10 cellular contexts compared by ENCODE assay signal in the genomic region with DNA sequence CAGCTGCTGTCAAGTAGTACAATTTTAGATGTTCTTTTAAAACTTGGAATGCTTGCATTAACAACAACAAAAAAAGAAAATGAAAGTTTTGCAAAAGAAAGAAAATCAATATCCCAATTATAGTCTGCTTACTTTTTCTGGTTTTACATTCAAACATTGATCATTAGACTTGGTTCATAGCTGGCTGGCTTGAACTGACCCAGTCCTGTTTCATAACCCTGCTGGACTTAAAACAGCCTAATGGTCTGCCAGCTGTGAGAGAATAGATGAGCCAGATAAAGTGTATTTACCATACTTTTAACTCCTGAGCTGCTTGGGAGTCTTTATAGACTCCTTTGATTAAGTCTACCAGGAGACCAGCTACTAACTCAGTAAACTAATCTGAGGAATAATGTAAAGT. TPM values are rescaled to one million over a fixed set of nuclear protein-coding genes. Genes with fewer than 3 reads are reported as not detected.
DNase-seq lines count a peak whose midpoint lies in the region; ATAC-seq, FAIRE-seq and TF ChIP-seq lines count a peak whose summit lies in the region.
"Had no signal": no experiment of that assay in that cellular context is flagged by ENCODE, and none has a peak within 500 bp of the region (broad histone marks: within the 10 kb centered on the region; RNA-seq: fewer than 3 reads in every experiment).

No MANE protein-coding gene starts in this region.

- in situ Hi-C loops in GM23248 (cut with MboI) (no loop called here), HepG2 (cut with HindIII; ENCODE audit: extremely low pct_ligation_motif_present, low pct_unique_long_range_greater_than_20kb) (no loop called here)

- no peak overlapping the region for H3K27ac ChIP-seq in A549
- peak overlapping the region; percentile 68 for H3K27ac ChIP-seq in GM23248
- peak overlapping the region; percentile 21 for H3K27ac ChIP-seq in HepG2 (ENCODE audit: extremely low read length, insufficient read depth, low read length)

- TF ChIP-seq EP300 in A549 (IDR thresholded peaks at IDR 0.05) (no peak), HepG2 (IDR thresholded peaks at IDR 0.05; ENCODE audit: low read depth in 2 of 2, low read length in 2 of 2) (peak in 1 of 2 experiments; percentile 40; a peak in 1 of 4 replicates), HepG2 (CRISPR knock-in tag; IDR thresholded peaks at IDR 0.05; ENCODE audit: borderline replicate concordance) (no peak)

- peaks cover 24% of the 10 kb centered on the region for H3F3A ChIP-seq in GM23248 (ENCODE audit: insufficient read depth)

- FAIRE-seq in A549 (lab: Jason Lieb, UNC) (no peak), HepG2 (lab: Jason Lieb, UNC) (peak; percentile 88)

- TF ChIP-seq RAD21 in A549 (conservative IDR thresholded peaks at IDR 0.05 in 1 of 2, IDR thresholded peaks at IDR 0.05 in 1 of 2) (no peak), HepG2 (CRISPR knock-in tag; IDR thresholded peaks at IDR 0.05) (no peak)

- CTCF ChIA-PET in A549 (lab: Yijun Ruan, JAX) (interaction anchor here (1.1 to 2.2 kb wide), 3 partner anchors 26 to 266 kb away, joined by 3 to 10 read pairs (median 3); no protein-coding TSS in a partner anchor), HepG2 (lab: Yijun Ruan, JAX; ENCODE audit: low intra/inter-chr PET ratio, low total read pairs) (no interaction called here)

- no peaks in the 10 kb centered on the region for H3K27me3 Mint-ChIP-seq in activated T-helper 17 cell treated with anti-CD3 and anti-CD28 coated beads, Interleukin-2, amount 50 U/mL, for 72 hours

- peaks cover 2% of the 10 kb centered on the region for H3K9me3 Mint-ChIP-seq in activated T-helper 17 cell treated with anti-CD3 and anti-CD28 coated beads, Interleukin-2, amount 50 U/mL, for 72 hours

- TF ChIP-seq CTCF in A549 (IDR thresholded peaks at IDR 0.05): no peak
- TF ChIP-seq CTCF in HepG2 (CRISPR knock-in tag; IDR thresholded peaks at IDR 0.05): no peak

- intact Hi-C loops in HepG2 (cut with micrococcal nuclease; ENCODE audit: unreplicated experiment): no loop called here

- H3K27me3 ChIP-seq in GM23248 (replicated peaks; ENCODE audit: insufficient read depth) (no peaks in the 10 kb centered on the region), HepG2 (ENCODE audit: control insufficient read depth in 1 of 2, insufficient read depth in 2 of 2, low read length in 2 of 2) (no peaks in the 10 kb centered on the region)

- H3K79me2 ChIP-seq in GM23248 (ENCODE audit: insufficient read depth): peaks cover 100% of the 10 kb centered on the region
- peaks cover 76% of the 10 kb centered on the region for H3K79me2 ChIP-seq in HepG2 (ENCODE audit: insufficient read depth, low read length)

- H2AFZ ChIP-seq in GM23248: no peak overlapping the region
- no peak overlapping the region for H2AFZ ChIP-seq in HepG2 (ENCODE audit: low read length)

- DNase-seq in A549 (ENCODE audit: low read depth in 1 of 2, low spot score in 1 of 2) (no peak), GM23248 (peak; percentile 54), HepG2 (ENCODE audit: low spot score) (peak; percentile 64)
- DNase-seq in stimulated activated CD4-positive, alpha-beta T cell treated with anti-CD3 and anti-CD28 coated beads, Interleukin-2, amount 100 ng/mL, for 24 hours: no peak
- DNase-seq: mucosa of descending colon, NCI-H1105 had no signal

- no peak overlapping the region for H3K4me3 ChIP-seq in A549
- peak overlapping the region; percentile 78; the same call in 1 of the 2 replicates for H3K4me3 ChIP-seq in GM23248
- no peak overlapping the region for H3K4me3 ChIP-seq in HepG2 (replicated peaks in 1 of 3; ENCODE audit: insufficient read depth in 1 of 3, low read depth in 2 of 3, low read length in 3 of 3)
- H3K4me3 ChIP-seq: mucosa of descending colon had no signal

- BruUV-seq in HepG2 (replicated peaks; lab: Mats Ljungman, UMichigan): no TSS peak

- H4K20me1 ChIP-seq in GM23248 (ENCODE audit: insufficient read depth): no peaks in the 10 kb centered on the region
- H4K20me1 ChIP-seq in HepG2 (ENCODE audit: insufficient read depth, low read length): peaks cover 4% of the 10 kb centered on the region; the same call in 1 of the 2 replicates

- POLR2A ChIA-PET in A549 (lab: Yijun Ruan, JAX) (interaction anchor here (0.5 to 1.0 kb wide), 2 partner anchors 59 kb away, joined by 5 read pairs; partner anchors contain the start of gene PIAS1), HepG2 (lab: Yijun Ruan, JAX) (interaction anchor here (0.9 kb wide), 1 partner anchor 272 kb away, joined by 3 read pairs; no protein-coding TSS in a partner anchor)

- no peak for TF ChIP-seq POLR2A in A549 (IDR thresholded peaks at IDR 0.05; ENCODE audit: low read length)
- no peak for TF ChIP-seq POLR2A in HepG2 (IDR thresholded peaks at IDR 0.05; ENCODE audit: insufficient read depth in 1 of 2, low read depth in 2 of 2, low read length in 2 of 2)

- H3K9ac ChIP-seq in GM23248 (peak overlapping the region; percentile 80), HepG2 (ENCODE audit: insufficient read depth, low read depth, low read length) (no peak overlapping the region)

- H3K36me3 Mint-ChIP-seq in activated T-helper 17 cell treated with anti-CD3 and anti-CD28 coated beads, Interleukin-2, amount 50 U/mL, for 72 hours (ENCODE audit: low read depth): peaks cover 3% of the 10 kb centered on the region

- H3K9me3 ChIP-seq in A549: no peaks in the 10 kb centered on the region
- no peaks in the 10 kb centered on the region for H3K9me3 ChIP-seq in GM23248 (ENCODE audit: low read depth)
- no peaks in the 10 kb centered on the region for H3K9me3 ChIP-seq in HepG2 (ENCODE audit: low read length)
- H3K9me3 ChIP-seq: mucosa of descending colon had no signal

- H3K36me3 ChIP-seq in GM23248 (ENCODE audit: low read depth) (no peaks in the 10 kb centered on the region), HepG2 (replicated peaks in 1 of 2; ENCODE audit: control insufficient read depth in 1 of 2, insufficient read depth in 2 of 2, low read length in 2 of 2) (no peaks in the 10 kb centered on the region)

- H3K4me3 Mint-ChIP-seq in activated T-helper 17 cell treated with anti-CD3 and anti-CD28 coated beads, Interleukin-2, amount 50 U/mL, for 72 hours: peak overlapping the region; percentile 60

- peaks cover 52% of the 10 kb centered on the region for H3K4me1 Mint-ChIP-seq in activated T-helper 17 cell treated with anti-CD3 and anti-CD28 coated beads, Interleukin-2, amount 50 U/mL, for 72 hours

- H3K4me1 ChIP-seq in A549: peaks cover 16% of the 10 kb centered on the region
- H3K4me1 ChIP-seq in GM23248 (ENCODE audit: insufficient read depth): peaks cover 26% of the 10 kb centered on the region
- peaks cover 38% of the 10 kb centered on the region for H3K4me1 ChIP-seq in HepG2 (ENCODE audit: insufficient read depth, low read length)

- H3K4me2 ChIP-seq in A549 (peak overlapping the region; percentile 75; the same call in 2 of the 3 replicates), GM23248 (ENCODE audit: unreplicated experiment) (peak overlapping the region; percentile 100), HepG2 (ENCODE audit: low read depth, low read length) (peak overlapping the region; percentile 1; the same call in 1 of the 2 replicates)

- no peaks in the 10 kb centered on the region for H3K9me2 ChIP-seq in GM23248 (ENCODE audit: insufficient read depth)

- ATAC-seq in A549: peak in 1 of 2 experiments; percentile 51; a peak in 3 of 6 replicates
- no peak for ATAC-seq in activated T-helper 17 cell treated with anti-CD3 and anti-CD28 coated beads, Interleukin-2, amount 50 U/mL, for 72 hours (replicated peaks)
- ATAC-seq in HepG2: peak; percentile 92
- no peak for ATAC-seq in HG02981 (IDR thresholded peaks at IDR 0.05; ENCODE audit: unreplicated experiment)
- no peak for ATAC-seq in HG03095 (IDR thresholded peaks at IDR 0.05; ENCODE audit: unreplicated experiment)
- no peak for ATAC-seq in GM19395 (IDR thresholded peaks at IDR 0.05; ENCODE audit: unreplicated experiment)
- ATAC-seq: mucosa of descending colon had no signal

- peak overlapping the region; percentile 60 for H3K27ac Mint-ChIP-seq in activated T-helper 17 cell treated with anti-CD3 and anti-CD28 coated beads, Interleukin-2, amount 50 U/mL, for 72 hours

TF ChIP-seq in A549, 52 proteins besides CTCF, POLR2A, EP300 and RAD21 (continues in another document):
- no peak for TF ChIP-seq ZC3H11A (IDR thresholded peaks at IDR 0.05)

TF ChIP-seq in HepG2, 621 proteins besides CTCF, POLR2A, EP300 and RAD21 (continues in another document):
- peak; percentile 57; the same call in 1 of the 2 replicates for TF ChIP-seq ZNF331 (CRISPR knock-in tag; IDR thresholded peaks at IDR 0.05)

RNA-seq across cellular contexts. Expression of gene PIAS1, which starts 59.2 kb away (rescaled TPM):
- polyA plus RNA-seq in A549 (2011; rRNA removed) (49.5 and 53.7 TPM in 2 replicates), A549 (2017; fragmentation: RNase III; extraction: RNeasy Plus Mini Kit Qiagen cat#74134 plus additional on column Dnase treatment) (18.0 to 23.2 TPM (median 21.4 TPM) in 3 replicates), GM23248 (2016; fragmentation: Nextera tagmentation; extraction: Ambion mirVana) (32.3 and 34.4 TPM in 2 replicates), HepG2 (2011; rRNA removed) (27.8 and 33.7 TPM in 2 replicates)
- 15.7 and 16.1 TPM in 2 replicates for polyA plus RNA-seq in A549 (2012; cell fraction: cytosol; rRNA removed)
- polyA plus RNA-seq in A549 (2012; cell fraction: nucleus; rRNA removed): 17.4 and 24.2 TPM in 2 replicates
- polyA minus RNA-seq in A549 (2011; rRNA and poly(A)+ RNA removed): 97.3 and 119 TPM in 2 replicates
- 10.9 and 14.8 TPM in 2 replicates for total RNA-seq in GM23248 (2014; rRNA removed; shearing (Covaris generic))
- 10 to 100 TPM; 31.3 to 42.7 TPM for total RNA-seq in activated T-helper 17 cell treated with anti-CD3 and anti-CD28 coated beads, Interleukin-2, amount 50 U/mL, for 72 hours
- total RNA-seq in HepG2 (2016; rRNA removed; fragmentation: Illumina TruSeq; extraction: Trizol): 20.7 and 23.2 TPM in 2 replicates
- total RNA-seq in HepG2 (2016; cell fraction: cytosol; rRNA removed; fragmentation: Illumina TruSeq; extraction: Trizol; ENCODE audit: low read depth): 13.3 and 13.7 TPM in 2 replicates
- 19.2 and 20.9 TPM in 2 replicates for total RNA-seq in HepG2 (2016; cell fraction: insoluble cytoplasmic fraction; rRNA removed; fragmentation: Illumina TruSeq; extraction: Trizol)
- total RNA-seq in HepG2 (2016; cell fraction: membrane; rRNA removed; fragmentation: Illumina TruSeq; extraction: Trizol): 15.7 and 17.4 TPM in 2 replicates
- total RNA-seq in HepG2 (2016; cell fraction: nucleus; rRNA removed; fragmentation: Illumina TruSeq; extraction: Trizol): 40.8 and 44.2 TPM in 2 replicates
- 20.2 and 22.2 TPM in 2 replicates for polyA plus RNA-seq in HepG2 (2011; cell fraction: cytosol; rRNA removed)
- 52.0 and 60.6 TPM in 2 replicates for polyA plus RNA-seq in HepG2 (2011; cell fraction: nucleus; rRNA removed)
- polyA plus RNA-seq in HepG2 (2012): 21.4 and 23.7 TPM in 2 replicates
- polyA plus RNA-seq in HepG2 (2016; cell fraction: cytosol; fragmentation: Illumina TruSeq; extraction: Trizol; ENCODE audit: low read depth): 1.9 and 2.4 TPM in 2 replicates
- polyA plus RNA-seq in HepG2 (2016; cell fraction: insoluble cytoplasmic fraction; fragmentation: Illumina TruSeq; extraction: Trizol; ENCODE audit: low read depth): 26.7 and 30.0 TPM in 2 replicates
- polyA plus RNA-seq in HepG2 (2016; cell fraction: membrane; fragmentation: Illumina TruSeq; extraction: Trizol; ENCODE audit: low read depth): 4.2 and 4.8 TPM in 2 replicates
- 25.3 and 26.6 TPM in 2 replicates for polyA plus RNA-seq in HepG2 (2016; cell fraction: nucleus; fragmentation: Illumina TruSeq; extraction: Trizol; ENCODE audit: insufficient read depth, low read depth)
- polyA minus RNA-seq in HepG2 (2011; rRNA and poly(A)+ RNA removed; ENCODE audit: low replicate concordance): 79.4 and 97.0 TPM in 2 replicates
- polyA minus RNA-seq in HepG2 (2011; cell fraction: cytosol; rRNA and poly(A)+ RNA removed): 25.3 and 29.3 TPM in 2 replicates
- 120 and 122 TPM in 2 replicates for polyA minus RNA-seq in HepG2 (2011; cell fraction: nucleus; rRNA and poly(A)+ RNA removed)

Comparison
In these comparisons a context has a peak if more than half of its experiments do, and no peak if none do; other contexts are left out.
1. DNase-seq: peak in GM23248 (single experiment) and HepG2 (single experiment); none in A549 (0 of 2) and stimulated activated CD4-positive, alpha-beta T cell treated with anti-CD3 and anti-CD28 coated beads, Interleukin-2, amount 100 ng/mL, for 24 hours (0 of 2).
2. H3K27ac ChIP-seq: peak in GM23248 (single experiment) and HepG2 (single experiment); none in A549 (0 of 2).
3. H3K4me2 ChIP-seq: peak in every context shown above with its lines; median percentile 100 in GM23248; 75 in A549; 1 in HepG2.
4. Of the 38 proteins assayed by ChIP-seq in both HepG2 and A549: peak only in HepG2: CEBPB; only in A549: none; in both: none; in neither: 36; mixed calls (peak in some experiments, not most) for 1.